2 cellular contexts compared by ENCODE assay signal in the genomic region with DNA sequence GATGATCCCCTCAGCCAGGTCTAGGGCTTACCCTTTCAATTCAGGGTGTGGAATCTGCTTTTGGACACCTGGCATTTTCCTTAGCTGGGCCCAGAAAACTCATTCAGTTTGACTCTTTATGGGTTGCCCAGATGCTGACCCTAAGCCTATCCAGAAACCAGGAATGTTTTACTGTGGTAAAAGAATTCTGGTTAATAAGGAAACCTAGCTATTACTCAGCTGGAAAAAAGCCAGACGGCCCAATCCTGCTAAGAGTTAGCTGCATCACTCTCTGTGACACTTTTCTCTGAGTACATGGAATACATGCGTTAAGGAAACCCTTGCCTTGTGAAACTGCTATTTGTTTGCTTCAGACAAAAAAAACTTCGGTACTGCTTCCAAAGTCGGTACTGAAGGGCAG.
TF ChIP-seq lines count a peak whose summit lies in the region.

No MANE protein-coding gene starts in this region.

TF ChIP-seq in IMR-90, 13 proteins besides CTCF, POLR2A, EP300 and RAD21:
- TF ChIP-seq ELK1 (IDR thresholded peaks at IDR 0.05; ENCODE audit: borderline replicate concordance, low read depth, low read length) (no peak), SMC3 (IDR thresholded peaks at IDR 0.05; ENCODE audit: low read depth, low read length) (no peak), RCOR1 (IDR thresholded peaks at IDR 0.05; ENCODE audit: insufficient replicate concordance, low read length) (no peak), CEBPB (IDR thresholded peaks at IDR 0.05; ENCODE audit: low read depth, low read length) (no peak), MAFK (IDR thresholded peaks at IDR 0.05; ENCODE audit: low read depth, low read length) (no peak), RFX5 (IDR thresholded peaks at IDR 0.05; ENCODE audit: low read depth, low read length) (no peak), BHLHE40 (IDR thresholded peaks at IDR 0.05; ENCODE audit: low read depth, low read length) (no peak), MXI1 (IDR thresholded peaks at IDR 0.05; ENCODE audit: borderline replicate concordance, low read depth, low read length) (no peak), FOS (IDR thresholded peaks at IDR 0.05; ENCODE audit: low read depth, low read length) (no peak), USF2 (IDR thresholded peaks at IDR 0.05; ENCODE audit: low read depth, low read length) (no peak), NFE2L2 (IDR thresholded peaks at IDR 0.05; ENCODE audit: low read depth, low read length) (no peak), MAZ (IDR thresholded peaks at IDR 0.05; ENCODE audit: borderline replicate concordance, low read depth, low read length) (no peak), CHD1 (IDR thresholded peaks at IDR 0.05; ENCODE audit: low read depth, low read length) (no peak)

TF ChIP-seq in K562, 482 proteins besides CTCF, POLR2A, EP300 and RAD21:
- no peak for TF ChIP-seq RNF2 (IDR thresholded peaks at IDR 0.05)
- TF ChIP-seq FOXA1 (IDR thresholded peaks at IDR 0.05; ENCODE audit: borderline replicate concordance), result no peak
- TF ChIP-seq ZNF584 (CRISPR knock-in tag; IDR thresholded peaks at IDR 0.05; ENCODE audit: low read depth), result no peak
- TF ChIP-seq SREBF2 (CRISPR knock-in tag; IDR thresholded peaks at IDR 0.05), result no peak
- TF ChIP-seq NEUROD1 (IDR thresholded peaks at IDR 0.05; ENCODE audit: borderline replicate concordance, low read depth, low read length, partially characterized antibody), result no peak
- no peak for TF ChIP-seq ZNF197 (CRISPR knock-in tag; IDR thresholded peaks at IDR 0.05; ENCODE audit: low read depth)
- no peak for TF ChIP-seq MAFF (IDR thresholded peaks at IDR 0.05; ENCODE audit: low read length)
- no peak for TF ChIP-seq CCNT2 (IDR thresholded peaks at IDR 0.05; ENCODE audit: borderline replicate concordance, extremely low read depth, insufficient read length, low read depth, low read length)
- no peak for TF ChIP-seq CBX8 (IDR thresholded peaks at IDR 0.05; ENCODE audit: borderline replicate concordance, extremely low read depth, low read depth, low read length, poor library complexity, severe bottlenecking)
- no peak for TF ChIP-seq ZFP1 (CRISPR knock-in tag; IDR thresholded peaks at IDR 0.05)
- TF ChIP-seq POLR3A (IDR thresholded peaks at IDR 0.05; ENCODE audit: borderline replicate concordance, extremely low read depth, insufficient read depth, insufficient read length), result no peak
TF ChIP-seq in K562: peak in this region for 0.
